ENCODE assay signal across 1 cellular context in the genomic region with DNA sequence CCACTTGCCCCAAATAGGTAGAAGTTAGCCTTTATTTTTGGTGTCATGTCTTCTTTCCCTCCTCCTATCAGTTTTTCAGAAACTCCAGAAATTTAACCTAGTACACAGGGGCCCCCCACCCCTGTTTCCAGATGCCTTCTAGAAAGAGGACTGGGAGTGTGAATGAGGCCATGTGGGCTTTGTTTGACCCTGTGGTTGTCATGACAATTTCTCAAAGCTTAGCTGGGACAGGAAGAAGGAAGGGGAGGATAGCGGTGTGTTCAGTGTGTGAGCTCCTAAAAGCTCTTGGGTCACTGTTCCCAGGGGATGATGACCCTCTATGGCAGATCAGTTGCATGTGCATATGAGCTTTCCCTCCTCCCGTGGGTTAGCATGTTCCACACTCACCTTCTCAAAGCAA.
TF ChIP-seq lines count a peak whose summit lies in the region.

No MANE protein-coding gene starts in this region.

TF ChIP-seq in WTC11, 78 proteins besides CTCF, POLR2A, EP300 and RAD21 (continued from another document):
- no peak for TF ChIP-seq AFF4 (CRISPR knock-in tag; IDR thresholded peaks at IDR 0.05; ENCODE audit: borderline replicate concordance)
- no peak for TF ChIP-seq CREB1 (CRISPR knock-in tag; IDR thresholded peaks at IDR 0.05)
- no peak for TF ChIP-seq PRRX2 (CRISPR knock-in tag; IDR thresholded peaks at IDR 0.05)
- no peak for TF ChIP-seq NFE2L1 (CRISPR knock-in tag; IDR thresholded peaks at IDR 0.05)
- no peak for TF ChIP-seq SOX15 (CRISPR knock-in tag; IDR thresholded peaks at IDR 0.05)
- TF ChIP-seq, protein P1, sequence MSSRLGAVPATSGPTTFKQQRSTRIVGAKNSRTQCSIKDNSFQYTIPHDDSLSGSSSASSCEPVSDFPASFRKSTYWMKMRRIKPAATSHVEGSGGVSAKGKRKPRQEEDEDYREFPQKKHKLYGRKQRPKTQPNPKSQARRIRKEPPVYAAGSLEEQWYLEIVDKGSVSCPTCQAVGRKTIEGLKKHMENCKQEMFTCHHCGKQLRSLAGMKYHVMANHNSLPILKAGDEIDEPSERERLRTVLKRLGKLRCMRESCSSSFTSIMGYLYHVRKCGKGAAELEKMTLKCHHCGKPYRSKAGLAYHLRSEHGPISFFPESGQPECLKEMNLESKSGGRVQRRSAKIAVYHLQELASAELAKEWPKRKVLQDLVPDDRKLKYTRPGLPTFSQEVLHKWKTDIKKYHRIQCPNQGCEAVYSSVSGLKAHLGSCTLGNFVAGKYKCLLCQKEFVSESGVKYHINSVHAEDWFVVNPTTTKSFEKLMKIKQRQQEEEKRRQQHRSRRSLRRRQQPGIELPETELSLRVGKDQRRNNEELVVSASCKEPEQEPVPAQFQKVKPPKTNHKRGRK (CRISPR knock-in tag; IDR thresholded peaks at IDR 0.05; ENCODE audit: borderline replicate concordance) = no peak
- TF ChIP-seq ZNF532 (CRISPR knock-in tag; IDR thresholded peaks at IDR 0.05; ENCODE audit: borderline replicate concordance) = no peak
- no peak for TF ChIP-seq ETV6 (CRISPR knock-in tag; IDR thresholded peaks at IDR 0.05)
- no peak for TF ChIP-seq SP1 (CRISPR knock-in tag; conservative IDR thresholded peaks at IDR 0.05)
